In the genomic region with DNA sequence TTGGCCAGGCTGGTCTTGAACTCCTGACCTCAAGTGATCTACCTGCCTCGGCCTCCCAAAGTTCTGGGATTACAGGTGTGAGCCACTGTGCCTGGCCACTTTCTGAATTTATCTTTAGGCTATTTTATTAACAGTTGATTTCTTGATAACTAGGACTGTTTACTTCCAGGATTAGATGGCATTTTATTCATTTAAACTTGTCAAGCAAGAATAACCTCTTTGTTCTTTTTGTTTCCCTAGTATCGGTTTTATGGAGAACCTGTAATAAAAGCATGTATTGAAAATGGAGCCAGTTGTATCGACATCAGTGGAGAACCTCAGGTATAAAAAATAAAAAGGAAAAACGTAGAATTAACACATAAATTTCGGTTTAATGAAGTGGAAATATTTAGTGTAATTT, we compare ENCODE assay signal across 24 cellular contexts.
"Had no signal": no experiment of that assay in that cellular context is flagged by ENCODE, and none has a peak within 500 bp of the region (broad histone marks: within the 10 kb centered on the region; RNA-seq: fewer than 3 reads in every experiment).

No MANE protein-coding gene starts in this region.

- ATAC-seq: naive thymus-derived CD8-positive, alpha-beta T cell; natural killer cell treated with Interleukin-12 subunit alpha and Interleukin-12 subunit beta and Interleukin-15 and Interleukin-18, amount 100 ng/mL, for 72 hours; pancreas; psoas muscle; right cardiac atrium; right lobe of liver; stimulated activated effector memory CD8-positive, alpha-beta T cell treated with anti-CD3 and anti-CD28 coated beads, Interleukin-12 subunit alpha, Interleukin-12 subunit beta, amount 100 ng/mL, for 72 hours; stimulated activated naive B cell treated with anti-CD40 and anti-IgM and Interleukin-4, amounts not matched to agents 10 μg/mL and 1 μg/mL and 100 μg/mL, for 72 hours; upper lobe of right lung had no signal

- H3K27me3 ChIP-seq: neutrophil, pancreas, right lobe of liver, sigmoid colon, stomach, tibial artery, transverse colon, upper lobe of right lung, uterus had no signal

- FAIRE-seq: pancreas, small intestine had no signal

- H3K4me3 ChIP-seq: pancreas, psoas muscle, right lobe of liver, sigmoid colon, stomach, thoracic aorta, tibial artery, transverse colon, upper lobe of right lung, uterus had no signal

- DNase-seq: naive thymus-derived CD8-positive, alpha-beta T cell; nephron progenitor cell; nucleus accumbens; pancreas; psoas muscle; right lobe of liver; sigmoid colon; small intestine; stimulated activated CD4-positive, alpha-beta T cell treated with anti-CD3 and anti-CD28 coated beads, Interleukin-15, amount 100 ng/mL, for 24 hours; stimulated activated CD4-positive, alpha-beta T cell treated with anti-CD3 and anti-CD28 coated beads, Interleukin-2, amount 100 ng/mL, for 24 hours; stimulated activated CD4-positive, alpha-beta T cell treated with anti-CD3 and anti-CD28 coated beads, Interleukin-2, amount 100 ng/mL, for 48 hours; stimulated activated CD4-positive, alpha-beta T cell treated with anti-CD3 and anti-CD28 coated beads, Interleukin-4, amount 100 ng/mL, for 24 hours; stimulated activated naive B cell treated with anti-CD40 and anti-IgM and Interleukin-4, amounts not matched to agents 10 μg/mL and 1 μg/mL and 100 μg/mL, for 72 hours; stimulated activated naive CD4-positive, alpha-beta T cell treated with Interleukin-2 at 50 U/mL for 16 hours; stomach; tibial artery; transverse colon; upper lobe of right lung; uterus had no signal

- H3K4me1 ChIP-seq: pancreas, psoas muscle, right lobe of liver, sigmoid colon, stomach, tibial artery, transverse colon, upper lobe of right lung, uterus had no signal

- H3K9me3 ChIP-seq: neutrophil, pancreas, psoas muscle, right lobe of liver, sigmoid colon, stomach, thoracic aorta, tibial artery, transverse colon, upper lobe of right lung, uterus had no signal

- H3K27ac ChIP-seq: pancreas, psoas muscle, right lobe of liver, sigmoid colon, stomach, thoracic aorta, tibial artery, transverse colon, upper lobe of right lung, uterus had no signal

- H3K36me3 ChIP-seq: uterus had no signal
